ENCODE assay signal across 1 cellular context in genomic region chr4:101142259-101142658, GRCh38.
TF ChIP-seq lines count a peak whose summit lies in the region.

No MANE protein-coding gene starts in this region.

TF ChIP-seq in HCT116, 20 proteins besides CTCF, POLR2A, EP300 and RAD21 (continued from another document):
- no peak for TF ChIP-seq TCF7L2 (IDR thresholded peaks at IDR 0.05; ENCODE audit: borderline replicate concordance, extremely low read depth, insufficient read depth, insufficient read length)
